8 cellular contexts compared by ENCODE assay signal in the genomic region with DNA sequence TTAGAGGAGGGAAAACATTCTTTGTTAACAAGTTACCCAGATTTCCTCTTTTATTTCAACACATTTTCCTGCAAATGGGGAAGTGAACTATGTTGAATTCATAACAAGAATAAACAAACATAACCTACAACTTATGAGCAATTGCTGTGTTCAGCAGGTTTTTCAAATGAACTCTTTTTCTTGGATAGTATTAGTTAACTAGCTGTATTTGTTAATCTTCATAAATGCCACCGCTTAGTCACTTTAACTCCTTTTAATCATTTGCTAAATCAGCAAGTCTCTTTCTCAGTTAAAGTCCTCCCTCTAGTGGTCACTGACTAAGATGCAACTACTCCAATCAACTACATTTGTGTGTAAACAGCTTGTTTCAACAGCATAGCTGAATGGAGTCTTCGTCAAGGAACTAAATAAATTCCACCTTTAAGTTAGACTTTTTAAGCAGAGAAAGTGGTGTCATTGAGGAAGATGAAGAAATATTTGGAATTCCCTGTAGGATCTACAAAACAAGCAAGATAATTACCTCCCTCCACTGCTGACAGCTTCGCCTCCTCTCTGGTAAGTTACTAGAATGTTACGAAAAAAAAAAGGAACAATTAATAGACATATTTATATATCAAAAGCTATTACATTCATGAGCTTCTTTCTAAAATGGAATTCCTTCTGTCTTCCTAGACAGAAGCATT.
A peak's percentile ranks its signal among the peaks of the same experiment; 100 is the strongest.
DNase-seq lines count a peak whose midpoint lies in the region; ATAC-seq and TF ChIP-seq lines count a peak whose summit lies in the region.

No MANE protein-coding gene starts in this region.

- H3K27me3 ChIP-seq in Karpas-422 (ENCODE audit: low read length) (0 out of 2 replicates have a peak, but pooled peaks cover 3% of the 10 kb centered on the region), fibroblast of lung (ENCODE audit: control insufficient read depth, insufficient read depth, low read length) (no peaks in the 10 kb centered on the region)

- DNase-seq in NCI-H510A treated with DMSO at 0.1 percent for 48 hours (lab: John Stamatoyannopoulos, UW) (peak; percentile 56), NCI-H510A (lab: John Stamatoyannopoulos, UW) (no peak), H4 (ENCODE audit: low spot score) (peak; percentile 48), Karpas-422 (peak; percentile 88), SHP77 treated with DMSO at 0.1 percent for 48 hours (lab: John Stamatoyannopoulos, UW) (peak; percentile 62), fibroblast of lung (ENCODE audit: low read depth in 2 of 2) (peak; percentile 72 to 87), omental fat pad (ENCODE audit: low spot score) (no peak)
- DNase-seq in activated effector memory CD4-positive, alpha-beta T cell treated with Interleukin-2 at 50 U/mL for 16 hours: no peak

- H3K4me2 ChIP-seq in Karpas-422 (ENCODE audit: low read depth, low read length, poor library complexity, severe bottlenecking) (peak overlapping the region; percentile 33), fibroblast of lung (ENCODE audit: extremely low read depth, insufficient read depth, low read length) (no peak overlapping the region)

- H2AFZ ChIP-seq in Karpas-422 (ENCODE audit: low read length) (0 out of 2 replicates have a peak overlapping the region, but pooled peaks have one; percentile 26), fibroblast of lung (ENCODE audit: low read length) (no peak overlapping the region)

- TF ChIP-seq CTCF in fibroblast of lung (conservative IDR thresholded peaks at IDR 0.05 in 1 of 2, IDR thresholded peaks at IDR 0.05 in 1 of 2; ENCODE audit: low read depth in 1 of 2, low read length in 2 of 2) (peak; percentile 77 to 81), omental fat pad (IDR thresholded peaks at IDR 0.05) (peak in 1 of 3 donors; percentile 47)

- no peaks in the 10 kb centered on the region for H3K79me2 ChIP-seq in Karpas-422 (ENCODE audit: low read length)
- no peaks in the 10 kb centered on the region for H3K79me2 ChIP-seq in fibroblast of lung (ENCODE audit: control insufficient read depth, insufficient read depth, low read length)

- no peaks in the 10 kb centered on the region for H3K36me3 ChIP-seq in Karpas-422 (ENCODE audit: insufficient read depth, low read length)
- no peaks in the 10 kb centered on the region for H3K36me3 ChIP-seq in fibroblast of lung (ENCODE audit: control insufficient read depth, insufficient read depth, low read length)

- H3K9me2 ChIP-seq in Karpas-422 (replicated peaks; ENCODE audit: insufficient read depth, low read length): no peaks in the 10 kb centered on the region

- H3K4me3 ChIP-seq in Karpas-422 (ENCODE audit: low read length): no peak overlapping the region
- H3K4me3 ChIP-seq in fibroblast of lung (replicated peaks in 1 of 4; ENCODE audit: control extremely low read depth in 1 of 4, insufficient read depth in 1 of 4, low read depth in 3 of 4, low read length in 4 of 4): no peak overlapping the region

- H4K20me1 ChIP-seq in Karpas-422 (ENCODE audit: insufficient read depth, low read depth, low read length) (no peaks in the 10 kb centered on the region), fibroblast of lung (ENCODE audit: control insufficient read depth, extremely low read depth, insufficient read depth, low read length) (no peaks in the 10 kb centered on the region)

- H3K9me3 ChIP-seq in Karpas-422 (ENCODE audit: low read length): no peaks in the 10 kb centered on the region
- H3K9me3 ChIP-seq in fibroblast of lung (ENCODE audit: control insufficient read depth, insufficient read depth, low read depth, low read length): no peaks in the 10 kb centered on the region

- ATAC-seq in omental fat pad (ENCODE audit: low FRiP score): peak; percentile 78

- H3K27ac ChIP-seq in Karpas-422 (ENCODE audit: low read length): no peak overlapping the region
- no peak overlapping the region for H3K27ac ChIP-seq in fibroblast of lung (ENCODE audit: insufficient read depth, low read length)

- H3K9ac ChIP-seq in Karpas-422 (ENCODE audit: low read length): no peak overlapping the region
- H3K9ac ChIP-seq in fibroblast of lung (ENCODE audit: insufficient read depth, low read length): no peak overlapping the region

- H3K4me1 ChIP-seq in Karpas-422 (ENCODE audit: low read length) (peaks cover 16% of the 10 kb centered on the region), fibroblast of lung (ENCODE audit: control insufficient read depth, extremely low read depth, insufficient read depth, low read length) (no peaks in the 10 kb centered on the region)

Comparison
In these comparisons a context has a peak if more than half of its experiments do, and no peak if none do; other contexts are left out.
1. DNase-seq: peak in NCI-H510A treated with DMSO at 0.1 percent for 48 hours (single experiment), H4 (single experiment), Karpas-422 (single experiment), SHP77 treated with DMSO at 0.1 percent for 48 hours (single experiment) and fibroblast of lung (2 of 2); none in NCI-H510A (single experiment), omental fat pad (single experiment) and activated effector memory CD4-positive, alpha-beta T cell treated with Interleukin-2 at 50 U/mL for 16 hours (single experiment).